Comparison of ENCODE assay signal across 1 cellular context in genomic region chr6:42147138-42147562, GRCh38.
TF ChIP-seq lines count a peak whose summit lies in the region.

No MANE protein-coding gene starts in this region.

TF ChIP-seq in HEK293, 187 proteins besides CTCF, POLR2A, EP300 and RAD21 (continued from another document):
- TF ChIP-seq PRDM10 (tag by site-specific recombination; IDR thresholded peaks at IDR 0.05) (peak; percentile 56; the same call in 1 of the 2 replicates), INSM2 (tag by site-specific recombination; IDR thresholded peaks at IDR 0.05) (0 out of 2 replicates have a peak, but pooled peaks have one; percentile 15), ZNF843 (tag by site-specific recombination; IDR thresholded peaks at IDR 0.05) (peak; percentile 87), ZIC2 (tag by site-specific recombination; IDR thresholded peaks at IDR 0.05) (peak; percentile 84), ZNF121 (tag by site-specific recombination; IDR thresholded peaks at IDR 0.05) (0 out of 2 replicates have a peak, but pooled peaks have one; percentile 30), ZNF623 (tag by site-specific recombination; IDR thresholded peaks at IDR 0.05) (no peak), GLIS1 (tag by site-specific recombination; IDR thresholded peaks at IDR 0.05) (peak; percentile 76), ZEB2 (tag by site-specific recombination; IDR thresholded peaks at IDR 0.05) (peak; percentile 39; the same call in 1 of the 2 replicates), ZNF133 (tag by site-specific recombination; IDR thresholded peaks at IDR 0.05) (no peak), TRIM28 (IDR thresholded peaks at IDR 0.05; ENCODE audit: borderline replicate concordance, low read length) (no peak), HOXA7 (CRISPR knock-in tag; IDR thresholded peaks at IDR 0.05; ENCODE audit: borderline replicate concordance) (no peak), ZNF202 (tag by site-specific recombination; IDR thresholded peaks at IDR 0.05; ENCODE audit: borderline replicate concordance) (no peak), GLIS2 (tag by site-specific recombination; IDR thresholded peaks at IDR 0.05) (0 out of 2 replicates have a peak, but pooled peaks have one; percentile 18), KLF10 (tag by site-specific recombination; IDR thresholded peaks at IDR 0.05) (peak; percentile 86), ZNF639 (tag by site-specific recombination; IDR thresholded peaks at IDR 0.05) (peak; percentile 44; the same call in 1 of the 2 replicates)
